In genomic region chr3:13484861-13485590, GRCh38 we compare ENCODE assay signal across 1 cellular context.
TF ChIP-seq lines count a peak whose summit lies in the region.

No MANE protein-coding gene starts in this region.

TF ChIP-seq in HepG2, 621 proteins besides CTCF, POLR2A, EP300 and RAD21 (continued from another document and continues in another):
- TF ChIP-seq SOX13 (IDR thresholded peaks at IDR 0.05) (no peak), SOX13 (CRISPR knock-in tag; conservative IDR thresholded peaks at IDR 0.05 in 1 of 2, IDR thresholded peaks at IDR 0.05 in 1 of 2) (peak in 1 of 2 experiments; percentile 51; a peak in 1 of 4 replicates), ZNF317 (CRISPR knock-in tag; IDR thresholded peaks at IDR 0.05) (no peak), MAX (IDR thresholded peaks at IDR 0.05) (peak; percentile 96), ATF2 (CRISPR knock-in tag; IDR thresholded peaks at IDR 0.05) (peak; percentile 77; the same call in 1 of the 2 replicates), MTERF4 (CRISPR knock-in tag; IDR thresholded peaks at IDR 0.05) (peak; percentile 91; the same call in 1 of the 2 replicates), YEATS2 (CRISPR knock-in tag; IDR thresholded peaks at IDR 0.05; ENCODE audit: borderline replicate concordance) (peak; percentile 61; the same call in 1 of the 2 replicates), CREB3 (CRISPR knock-in tag; IDR thresholded peaks at IDR 0.05) (no peak), ZNF747 (CRISPR knock-in tag; IDR thresholded peaks at IDR 0.05; ENCODE audit: borderline replicate concordance) (peak; percentile 84; the same call in 1 of the 2 replicates), ZNF143 (CRISPR knock-in tag; IDR thresholded peaks at IDR 0.05) (peak; percentile 14; the same call in 1 of the 2 replicates), MEIS2 (CRISPR knock-in tag; IDR thresholded peaks at IDR 0.05) (peak; percentile 64), ZNF296 (CRISPR knock-in tag; conservative IDR thresholded peaks at IDR 0.05) (0 out of 2 replicates have a peak, but pooled peaks have one; percentile 51), ZMYM4 (CRISPR knock-in tag; IDR thresholded peaks at IDR 0.05) (peak; percentile 70), SNAPC4 (CRISPR knock-in tag; IDR thresholded peaks at IDR 0.05) (0 out of 2 replicates have a peak, but pooled peaks have one; percentile 32), ZNF619 (CRISPR knock-in tag; IDR thresholded peaks at IDR 0.05) (peak; percentile 77; the same call in 1 of the 2 replicates), CBFB (CRISPR knock-in tag; IDR thresholded peaks at IDR 0.05) (0 out of 2 replicates have a peak, but pooled peaks have one; percentile 32), ZBTB44 (CRISPR knock-in tag; IDR thresholded peaks at IDR 0.05) (no peak), ATF4 (CRISPR knock-in tag; IDR thresholded peaks at IDR 0.05) (0 out of 4 replicates have a peak, but pooled peaks of 1 of the 2 experiments have one; percentile 9), NRL (CRISPR knock-in tag; IDR thresholded peaks at IDR 0.05; ENCODE audit: borderline replicate concordance) (peak; percentile 85), ZNF567 (CRISPR knock-in tag; IDR thresholded peaks at IDR 0.05; ENCODE audit: borderline replicate concordance) (peak; percentile 96), MAFF (IDR thresholded peaks at IDR 0.05; ENCODE audit: low read depth, low read length) (no peak), ZNF235 (CRISPR knock-in tag; IDR thresholded peaks at IDR 0.05; ENCODE audit: borderline replicate concordance) (peak; percentile 37; the same call in 1 of the 2 replicates), BHLHE40 (IDR thresholded peaks at IDR 0.05; ENCODE audit: low read length) (peak; percentile 56), SOX5 (CRISPR knock-in tag; IDR thresholded peaks at IDR 0.05; ENCODE audit: borderline replicate concordance) (peak; percentile 66; the same call in 1 of the 2 replicates), GTF2F1 (IDR thresholded peaks at IDR 0.05; ENCODE audit: low read length) (no peak), SIX1 (CRISPR knock-in tag; IDR thresholded peaks at IDR 0.05; ENCODE audit: borderline replicate concordance) (peak; percentile 44; the same call in 1 of the 2 replicates), ZNF280B (CRISPR knock-in tag; IDR thresholded peaks at IDR 0.05; ENCODE audit: borderline replicate concordance) (0 out of 2 replicates have a peak, but pooled peaks have one; percentile 80), HNRNPL (IDR thresholded peaks at IDR 0.05; ENCODE audit: low read depth, low read length) (0 out of 2 replicates have a peak, but pooled peaks have one; percentile 50), FOXC1 (CRISPR knock-in tag; IDR thresholded peaks at IDR 0.05; ENCODE audit: borderline replicate concordance) (peak; percentile 50; the same call in 1 of the 2 replicates), ELF1 (CRISPR knock-in tag; IDR thresholded peaks at IDR 0.05) (peak; percentile 85), ZBTB33 (CRISPR knock-in tag; IDR thresholded peaks at IDR 0.05) (peak; percentile 36; the same call in 1 of the 2 replicates), AFF4 (CRISPR knock-in tag; IDR thresholded peaks at IDR 0.05) (no peak), FOXA1 (IDR thresholded peaks at IDR 0.05) (no peak), FOXA1 (CRISPR knock-in tag; IDR thresholded peaks at IDR 0.05) (peak; percentile 39; the same call in 1 of the 2 replicates), SMAD9 (CRISPR knock-in tag; IDR thresholded peaks at IDR 0.05) (peak; percentile 90), ZNF17 (CRISPR knock-in tag; IDR thresholded peaks at IDR 0.05) (no peak), ZNF124 (CRISPR knock-in tag; IDR thresholded peaks at IDR 0.05) (no peak), NR3C1 (CRISPR knock-in tag; IDR thresholded peaks at IDR 0.05) (no peak), MAFK (conservative IDR thresholded peaks at IDR 0.05 in 1 of 2, IDR thresholded peaks at IDR 0.05 in 1 of 2; ENCODE audit: low read length in 2 of 2) (no peak), ZNF790 (CRISPR knock-in tag; IDR thresholded peaks at IDR 0.05; ENCODE audit: borderline replicate concordance) (no peak; the same call in 1 of the 2 replicates), SNAPC2 (CRISPR knock-in tag; IDR thresholded peaks at IDR 0.05) (peak; percentile 62; the same call in 1 of the 2 replicates), REPIN1 (CRISPR knock-in tag; IDR thresholded peaks at IDR 0.05; ENCODE audit: borderline replicate concordance, low read depth) (0 out of 2 replicates have a peak, but pooled peaks have one; percentile 67), SRY (CRISPR knock-in tag; IDR thresholded peaks at IDR 0.05) (peak; percentile 62; the same call in 1 of the 2 replicates), CBX5 (CRISPR knock-in tag; IDR thresholded peaks at IDR 0.05; ENCODE audit: borderline replicate concordance) (peak; percentile 35; the same call in 1 of the 2 replicates)
